In the genomic region with DNA sequence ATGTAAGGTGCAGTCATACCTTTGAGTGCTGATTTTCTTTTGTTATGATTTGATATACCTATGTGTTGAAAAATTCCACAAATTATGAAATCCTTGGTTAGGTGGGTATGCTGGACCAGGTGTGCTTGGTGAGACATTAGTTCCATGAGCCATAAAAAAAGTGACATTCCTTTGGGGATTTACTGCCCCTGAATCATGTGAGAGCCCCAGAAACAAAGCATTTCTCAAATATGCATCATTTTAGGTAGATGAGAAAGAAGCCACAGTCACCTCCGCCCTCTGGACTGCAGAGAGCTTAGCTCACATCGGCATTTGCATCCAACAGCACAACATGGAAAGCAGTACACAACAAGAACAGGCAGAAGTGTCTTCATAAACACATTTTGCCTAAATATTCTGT, we compare ENCODE assay signal across 11 cellular contexts. TPM values are rescaled to one million over a fixed set of nuclear protein-coding genes. Genes with fewer than 3 reads are reported as not detected.
DNase-seq lines count a peak whose midpoint lies in the region; ATAC-seq and TF ChIP-seq lines count a peak whose summit lies in the region.
"Had no signal": no experiment of that assay in that cellular context is flagged by ENCODE, and none has a peak within 500 bp of the region (broad histone marks: within the 10 kb centered on the region; RNA-seq: fewer than 3 reads in every experiment).

No MANE protein-coding gene starts in this region.

- no peak overlapping the region for H3K9ac ChIP-seq in OCI-LY1 (ENCODE audit: low read length)

- H3K27ac ChIP-seq in OCI-LY1 (ENCODE audit: low read depth, low read length, poor library complexity, severe bottlenecking): peak overlapping the region; percentile 39
- peak overlapping the region in 3 of 4 donors; percentile 83 to 90 (median 88) for H3K27ac ChIP-seq in body of pancreas
- peak overlapping the region; percentile 67 for H3K27ac ChIP-seq in neutrophil

- no peak for ATAC-seq in body of pancreas
- ATAC-seq: left cardiac atrium had no signal

- H2AFZ ChIP-seq in OCI-LY1 (ENCODE audit: low read length): no peak overlapping the region

- H3K4me1 ChIP-seq in OCI-LY1 (ENCODE audit: insufficient read depth, low read length, severe bottlenecking): peaks cover 62% of the 10 kb centered on the region
- H3K4me1 ChIP-seq in body of pancreas: peaks cover 80% of the 10 kb centered on the region
- peaks cover 22 to 25% of the 10 kb centered on the region in 2 experiments for H3K4me1 ChIP-seq in neutrophil (ENCODE audit: control insufficient read depth in 1 of 2, insufficient read depth in 1 of 2, low read depth in 1 of 2, low read length in 1 of 2)

- H3K36me3 ChIP-seq in OCI-LY1 (ENCODE audit: insufficient read depth, low read length) (peaks cover 11% of the 10 kb centered on the region), body of pancreas (replicated peaks in 1 of 2; ENCODE audit: insufficient read depth in 1 of 2, low read depth in 2 of 2) (no peaks in the 10 kb centered on the region), neutrophil (peaks cover 12% of the 10 kb centered on the region)
- H3K36me3 ChIP-seq: breast epithelium had no signal

- DNase-seq in Daoy (ENCODE audit: low read depth): peak; percentile 32
- no peak for DNase-seq in body of pancreas
- DNase-seq in activated effector memory CD4-positive, alpha-beta T cell treated with anti-CD3 and anti-CD28 coated beads, Interleukin-2, amount 50 U/mL, for 16 hours: no peak
- DNase-seq in cerebellar nuclear complex (lab: John Stamatoyannopoulos, UW): no peak
- no peak for DNase-seq in HUDEP-2 (lab: John Stamatoyannopoulos, UW; ENCODE audit: unreplicated experiment in 76 of 76)
- DNase-seq: left cardiac atrium, naive B cell, NCI-H345 had no signal

- TF ChIP-seq POLR2A in body of pancreas (IDR thresholded peaks at IDR 0.05): no peak

- no peaks in the 10 kb centered on the region for H3K9me3 ChIP-seq in OCI-LY1 (ENCODE audit: low read length)
- H3K9me3 ChIP-seq in body of pancreas: no peaks in the 10 kb centered on the region
- H3K9me3 ChIP-seq in neutrophil: no peaks in the 10 kb centered on the region
- H3K9me3 ChIP-seq: breast epithelium had no signal

- no peaks in the 10 kb centered on the region for H3F3A ChIP-seq in OCI-LY1 (ENCODE audit: insufficient read depth, low read length)

- no peaks in the 10 kb centered on the region; the same call in 1 of the 2 replicates for H4K20me1 ChIP-seq in OCI-LY1 (ENCODE audit: insufficient read depth, low read length)

- 75 to 81% methylated on average over 2 of the region's 2 CpGs for WGBS in body of pancreas, 2 donors

- intact Hi-C loops in body of pancreas (cut with DNase I): loop anchor here (10.0 kb wide), 1 partner anchor 49 kb away; no protein-coding TSS in a partner anchor

- no peaks in the 10 kb centered on the region for H3K9me2 ChIP-seq in OCI-LY1 (ENCODE audit: low read depth, low read length)

- no peaks in the 10 kb centered on the region for H3K27me3 ChIP-seq in OCI-LY1 (ENCODE audit: insufficient read depth, low read length)
- no peaks in the 10 kb centered on the region for H3K27me3 ChIP-seq in body of pancreas
- H3K27me3 ChIP-seq in neutrophil: no peaks in the 10 kb centered on the region
- H3K27me3 ChIP-seq: breast epithelium had no signal

- H3K4me2 ChIP-seq in OCI-LY1 (ENCODE audit: low read length): no peak overlapping the region

- H3K4me3 ChIP-seq in OCI-LY1 (ENCODE audit: low read depth, low read length, poor library complexity, severe bottlenecking): no peak overlapping the region
- no peak overlapping the region for H3K4me3 ChIP-seq in body of pancreas
- H3K4me3 ChIP-seq in neutrophil (ENCODE audit: low read depth in 1 of 2, low read length in 1 of 2): no peak overlapping the region
- H3K4me3 ChIP-seq: breast epithelium had no signal

- TF ChIP-seq CTCF in OCI-LY1 (IDR thresholded peaks at IDR 0.05; ENCODE audit: low read length) (no peak), body of pancreas (IDR thresholded peaks at IDR 0.05) (no peak), neutrophil (IDR thresholded peaks at IDR 0.05) (no peak)

- H3K79me2 ChIP-seq in OCI-LY1 (ENCODE audit: insufficient read depth, low read length): no peaks in the 10 kb centered on the region

RNA-seq across cellular contexts. Expression of a gene that starts 55.3 kb away (rescaled TPM):
- 19.1 and 19.9 TPM in 2 replicates for total RNA-seq in Daoy (2014; rRNA removed; shearing (Covaris generic))
- total RNA-seq in body of pancreas: 100 to 1,000 TPM in 1 of 2 donors, 10 to 100 TPM in 1; 93.6 to 112 TPM
